Comparison of ENCODE assay signal across 14 cellular contexts in the genomic region with DNA sequence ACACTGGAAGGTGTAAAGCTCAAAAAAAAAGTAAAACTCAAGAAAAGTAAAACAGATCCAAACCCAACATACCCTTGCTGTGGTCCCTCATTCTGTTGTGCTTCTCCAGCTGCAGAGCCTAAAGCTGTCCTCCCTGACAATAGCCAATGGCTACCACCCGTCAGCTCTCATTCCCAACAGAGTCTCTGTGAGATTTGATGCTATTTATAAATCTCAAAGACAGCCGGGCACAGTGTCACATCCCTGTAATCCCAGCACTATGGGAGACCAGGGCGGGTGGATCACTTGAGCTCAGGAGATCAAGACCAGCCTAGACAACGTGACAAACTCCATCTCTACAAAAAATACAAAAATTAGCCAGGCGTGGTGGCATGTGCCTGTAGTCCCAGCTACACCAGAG.
"Had no signal": no experiment of that assay in that cellular context is flagged by ENCODE, and none has a peak within 500 bp of the region (broad histone marks: within the 10 kb centered on the region; RNA-seq: fewer than 3 reads in every experiment).

No MANE protein-coding gene starts in this region.

- H3K4me3 Mint-ChIP-seq: activated naive CD8-positive, alpha-beta T cell had no signal

- H3K4me3 ChIP-seq: smooth muscle cell, upper lobe of right lung had no signal

- H3K27ac ChIP-seq: parathyroid adenoma, upper lobe of right lung had no signal

- H3K27me3 Mint-ChIP-seq: activated naive CD8-positive, alpha-beta T cell had no signal

- ATAC-seq: esophagus mucosa, upper lobe of right lung had no signal

- DNase-seq: activated CD4-positive, CD25-positive, alpha-beta regulatory T cell; activated effector memory CD4-positive, alpha-beta T cell treated with anti-CD3 and anti-CD28 coated beads, Interleukin-2, amount 50 U/mL, for 16 hours; dermis blood vessel endothelial cell; glutamatergic neuron; mesenchymal stem cell; right cardiac atrium; SK-N-SH; stimulated activated naive CD4-positive, alpha-beta T cell; T-helper 1 cell; upper lobe of right lung had no signal

- H3K27ac Mint-ChIP-seq: activated naive CD8-positive, alpha-beta T cell had no signal

- H3K4me1 ChIP-seq: upper lobe of right lung had no signal

- H3K9me3 ChIP-seq: SK-N-SH, upper lobe of right lung had no signal

- H3K27me3 ChIP-seq: upper lobe of right lung had no signal
